8 cellular contexts compared by ENCODE assay signal in genomic region chr5:56815657-56816545, GRCh38. TPM values are rescaled to one million over a fixed set of nuclear protein-coding genes. Genes with fewer than 3 reads are reported as not detected.
DNase-seq lines count a peak whose midpoint lies in the region; ATAC-seq and TF ChIP-seq lines count a peak whose summit lies in the region.

No MANE protein-coding gene starts in this region.

- H3K9me3 ChIP-seq in upper lobe of right lung = no peaks in the 10 kb centered on the region

- H3K36me3 ChIP-seq in upper lobe of right lung = no peaks in the 10 kb centered on the region

- peak; percentile 34 for ATAC-seq in GM18502 (IDR thresholded peaks at IDR 0.05; ENCODE audit: poor library complexity, unreplicated experiment)
- ATAC-seq in esophagus mucosa = peak; percentile 38
- peak; percentile 46 for ATAC-seq in upper lobe of right lung

- peaks cover 12% of the 10 kb centered on the region for H3K36me3 Mint-ChIP-seq in activated T-cell treated with anti-CD3 and anti-CD28 coated beads, Interleukin-2, amount 50 U/mL, for 24 hours (ENCODE audit: low read depth)
- H3K36me3 Mint-ChIP-seq in nephron (ENCODE audit: low read depth) = peaks cover 5% of the 10 kb centered on the region

- H3K27me3 ChIP-seq in upper lobe of right lung = no peaks in the 10 kb centered on the region

- H3K27ac Mint-ChIP-seq in activated T-cell treated with anti-CD3 and anti-CD28 coated beads, Interleukin-2, amount 50 U/mL, for 24 hours = peak overlapping the region; percentile 93
- H3K27ac Mint-ChIP-seq in nephron = peak overlapping the region in 2 of 3 experiments; percentile 97 to 98

- peak overlapping the region; percentile 91 for H3K27ac ChIP-seq in upper lobe of right lung

- H3K4me1 ChIP-seq in upper lobe of right lung = peaks cover 33% of the 10 kb centered on the region

- H3K4me3 Mint-ChIP-seq in activated T-cell treated with anti-CD3 and anti-CD28 coated beads, Interleukin-2, amount 50 U/mL, for 24 hours = peak overlapping the region; percentile 87
- peak overlapping the region; percentile 90 to 96 (median 91) for H3K4me3 Mint-ChIP-seq in nephron

- H3K4me3 ChIP-seq in HFF-Myc (replicated peaks; ENCODE audit: low read depth, low read length) (peak overlapping the region; percentile 74), upper lobe of right lung (peak overlapping the region; percentile 88)

- H3K4me1 Mint-ChIP-seq in activated T-cell treated with anti-CD3 and anti-CD28 coated beads, Interleukin-2, amount 50 U/mL, for 24 hours (ENCODE audit: low read depth) = peaks cover 50% of the 10 kb centered on the region
- peaks cover 34% of the 10 kb centered on the region for H3K4me1 Mint-ChIP-seq in nephron

- DNase-seq in HFF-Myc (ENCODE audit: extremely low read depth, low read depth) (no peak), NAMALWA (ENCODE audit: low spot score) (peak; percentile 38), upper lobe of right lung (peak; percentile 86), NCI-H128 (lab: John Stamatoyannopoulos, UW; ENCODE audit: unreplicated experiment) (no peak)
- peak; percentile 76 for DNase-seq in activated T-cell treated with anti-CD3 and anti-CD28 coated beads, Interleukin-2, amount 50 U/mL, for 24 hours

- no peaks in the 10 kb centered on the region for H3K9me3 Mint-ChIP-seq in activated T-cell treated with anti-CD3 and anti-CD28 coated beads, Interleukin-2, amount 50 U/mL, for 24 hours
- H3K9me3 Mint-ChIP-seq in nephron = no peaks in the 10 kb centered on the region

- no peaks in the 10 kb centered on the region for H3K27me3 Mint-ChIP-seq in activated T-cell treated with anti-CD3 and anti-CD28 coated beads, Interleukin-2, amount 50 U/mL, for 24 hours
- peaks cover 17% of the 10 kb centered on the region for H3K27me3 Mint-ChIP-seq in nephron (ENCODE audit: low read depth)

- intact Hi-C loops in upper lobe of right lung (cut with DNase I) = no loop called here

- TF ChIP-seq CTCF in HFF-Myc (IDR thresholded peaks at IDR 0.05; ENCODE audit: low read depth, low read length, missing control alignments) (no peak), nephron (IDR thresholded peaks at IDR 0.05; ENCODE audit: unreplicated experiment in 3 of 3) (no peak), upper lobe of right lung (IDR thresholded peaks at IDR 0.05) (no peak)

RNA-seq across cellular contexts. Expression of gene MAP3K1, which starts 0.6 kb away (rescaled TPM):
- total RNA-seq in esophagus mucosa = 15.5 TPM
- 20.3 TPM for total RNA-seq in upper lobe of right lung

Comparison
In these comparisons a context has a peak if more than half of its experiments do, and no peak if none do; other contexts are left out.
1. DNase-seq: peak in NAMALWA (single experiment), activated T-cell treated with anti-CD3 and anti-CD28 coated beads, Interleukin-2, amount 50 U/mL, for 24 hours (single experiment) and upper lobe of right lung (single experiment); none in HFF-Myc (single experiment) and NCI-H128 (single experiment).
2. Peak in every context shown above with its lines, with median percentiles within 50 percentile points of each other: ATAC-seq.